Comparison of ENCODE assay signal across 8 cellular contexts in genomic region chr20:32485126-32485769, GRCh38.
DNase-seq lines count a peak whose midpoint lies in the region; ATAC-seq and TF ChIP-seq lines count a peak whose summit lies in the region.

No MANE protein-coding gene starts in this region.

- no peak for TF ChIP-seq POLR2A in tibial nerve (IDR thresholded peaks at IDR 0.05)

- peaks cover 30 to 47% (median 38%) of the 10 kb centered on the region in 3 donors for H3K4me1 Mint-ChIP-seq in CD8-positive, alpha-beta memory T cell
- peaks cover 38% of the 10 kb centered on the region for H3K4me1 Mint-ChIP-seq in activated naive CD8-positive, alpha-beta T cell (ENCODE audit: low read depth)

- WGBS in GM23248 (ENCODE audit: low coverage in 1 of 2, low lambda C conversion rate in 2 of 2, missing lambda C conversion rate in 2 of 2), 2 experiments: 1 to 2% methylated on average over 17 of the region's 17 CpGs
- WGBS in tibial nerve, 2 donors: 2 to 4% methylated on average over 17 of the region's 17 CpGs

- CTCF ChIA-PET in CD8-positive, alpha-beta memory T cell (lab: Charles Lee): interaction anchor here (0.7 to 2.0 kb wide), 8 partner anchors 11 to 662 kb away, joined by 3 to 6 read pairs (median 4); no protein-coding TSS in a partner anchor

- peak in 1 of 2 donors; percentile 65 for TF ChIP-seq EP300 in tibial nerve (IDR thresholded peaks at IDR 0.05)

- H3K27me3 Mint-ChIP-seq in CD8-positive, alpha-beta memory T cell: no peaks in the 10 kb centered on the region
- H3K27me3 Mint-ChIP-seq in activated naive CD8-positive, alpha-beta T cell: no peaks in the 10 kb centered on the region

- peaks cover 39% of the 10 kb centered on the region for H3K4me1 ChIP-seq in CD8-positive, alpha-beta memory T cell (ENCODE audit: insufficient read depth, low read length)
- H3K4me1 ChIP-seq in GM23248 (ENCODE audit: insufficient read depth): no peaks in the 10 kb centered on the region
- peaks cover 14% of the 10 kb centered on the region for H3K4me1 ChIP-seq in parathyroid adenoma
- H3K4me1 ChIP-seq in tibial nerve: peaks cover 0 to 41% (median 23%) of the 10 kb centered on the region in 4 donors

- H3K27ac ChIP-seq in CD8-positive, alpha-beta memory T cell (ENCODE audit: low read depth, low read length): no peak overlapping the region
- peak overlapping the region; percentile 71 for H3K27ac ChIP-seq in GM23248
- peak overlapping the region; percentile 47 for H3K27ac ChIP-seq in parathyroid adenoma
- peak overlapping the region; percentile 66 to 93 (median 86) for H3K27ac ChIP-seq in tibial nerve

- H3K36me3 Mint-ChIP-seq in CD8-positive, alpha-beta memory T cell: peaks cover 0 to 18% (median 5%) of the 10 kb centered on the region in 3 donors
- H3K36me3 Mint-ChIP-seq in activated naive CD8-positive, alpha-beta T cell: peaks cover 2% of the 10 kb centered on the region

- peak overlapping the region; percentile 87 to 97 (median 92) for H3K27ac Mint-ChIP-seq in CD8-positive, alpha-beta memory T cell
- peak overlapping the region; percentile 96 for H3K27ac Mint-ChIP-seq in activated naive CD8-positive, alpha-beta T cell

- H3K4me3 Mint-ChIP-seq in CD8-positive, alpha-beta memory T cell: peak overlapping the region; percentile 88 to 96 (median 93)
- peak overlapping the region; percentile 96 for H3K4me3 Mint-ChIP-seq in activated naive CD8-positive, alpha-beta T cell

- peak; percentile 87 for TF ChIP-seq CTCF in parathyroid adenoma (IDR thresholded peaks at IDR 0.05)
- peak; percentile 74 to 92 (median 79) for TF ChIP-seq CTCF in tibial nerve (IDR thresholded peaks at IDR 0.05)

- in situ Hi-C loops in GM23248 (cut with MboI): no loop called here

- peak overlapping the region; percentile 92 for H3K4me2 ChIP-seq in GM23248 (ENCODE audit: unreplicated experiment)
- H3K4me2 ChIP-seq in parathyroid adenoma (ENCODE audit: low read length): peak overlapping the region; percentile 94

- ATAC-seq in Right ventricle myocardium superior (ENCODE audit: poor library complexity): peak; percentile 73

- H3K9me2 ChIP-seq in GM23248 (ENCODE audit: insufficient read depth): no peaks in the 10 kb centered on the region

- H2AFZ ChIP-seq in GM23248 (peak overlapping the region; percentile 76), parathyroid adenoma (peak overlapping the region; percentile 48)

- POLR2A ChIA-PET in CD8-positive, alpha-beta memory T cell (lab: Charles Lee): interaction anchor here (0.6 to 1.4 kb wide), 6 partner anchors 21 to 1509 kb away, joined by 3 to 13 read pairs (median 4); partner anchors contain the start of gene C20orf203

- peaks cover 15% of the 10 kb centered on the region; the same call in 1 of the 2 replicates for H3F3A ChIP-seq in GM23248 (ENCODE audit: insufficient read depth)

- no peaks in the 10 kb centered on the region for H4K20me1 ChIP-seq in GM23248 (ENCODE audit: insufficient read depth)

- H3K27me3 ChIP-seq in CD8-positive, alpha-beta memory T cell (ENCODE audit: insufficient read depth, low read length, poor library complexity, severe bottlenecking): no peaks in the 10 kb centered on the region
- no peaks in the 10 kb centered on the region for H3K27me3 ChIP-seq in GM23248 (replicated peaks; ENCODE audit: insufficient read depth)
- H3K27me3 ChIP-seq in parathyroid adenoma (ENCODE audit: control insufficient read depth, insufficient read depth, low read length): no peaks in the 10 kb centered on the region
- H3K27me3 ChIP-seq in tibial nerve: no peaks in the 10 kb centered on the region

- intact Hi-C loops in Right ventricle myocardium superior (cut with DNase I): loop anchor here (10.0 kb wide), 1 partner anchor 150 kb away; no protein-coding TSS in a partner anchor

- H3K4me3 ChIP-seq in CD8-positive, alpha-beta memory T cell (ENCODE audit: low read length): peak overlapping the region; percentile 69
- H3K4me3 ChIP-seq in GM23248: peak overlapping the region; percentile 74
- peak overlapping the region; percentile 68 for H3K4me3 ChIP-seq in parathyroid adenoma (ENCODE audit: low read depth, low read length)
- peak overlapping the region; percentile 52 to 83 (median 72) for H3K4me3 ChIP-seq in tibial nerve

- H3K79me2 ChIP-seq in GM23248 (ENCODE audit: insufficient read depth) (peaks cover 14% of the 10 kb centered on the region), parathyroid adenoma (no peaks in the 10 kb centered on the region)

- H3K9me3 ChIP-seq in CD8-positive, alpha-beta memory T cell (ENCODE audit: low read length): no peaks in the 10 kb centered on the region
- no peaks in the 10 kb centered on the region for H3K9me3 ChIP-seq in GM23248 (ENCODE audit: low read depth)
- no peaks in the 10 kb centered on the region for H3K9me3 ChIP-seq in parathyroid adenoma (ENCODE audit: control insufficient read depth, low read length)
- no peaks in the 10 kb centered on the region for H3K9me3 ChIP-seq in tibial nerve

- H3K9me3 Mint-ChIP-seq in CD8-positive, alpha-beta memory T cell: no peaks in the 10 kb centered on the region
- no peaks in the 10 kb centered on the region for H3K9me3 Mint-ChIP-seq in activated naive CD8-positive, alpha-beta T cell (ENCODE audit: low read depth)

- H3K36me3 ChIP-seq in CD8-positive, alpha-beta memory T cell (ENCODE audit: insufficient read depth, low read length): peaks cover 4% of the 10 kb centered on the region
- H3K36me3 ChIP-seq in GM23248 (ENCODE audit: low read depth) (no peaks in the 10 kb centered on the region), parathyroid adenoma (ENCODE audit: control insufficient read depth, insufficient read depth, low read length) (no peaks in the 10 kb centered on the region), tibial nerve (no peaks in the 10 kb centered on the region)

- H3K9ac ChIP-seq in GM23248: peak overlapping the region; percentile 76
- no peak overlapping the region for H3K9ac ChIP-seq in parathyroid adenoma

- DNase-seq in CD8-positive, alpha-beta memory T cell: peak; percentile 61 to 89 (median 77)
- DNase-seq in GM23248 (peak; percentile 89), NCI-H1092 (lab: John Stamatoyannopoulos, UW) (peak; percentile 48), SKM-1 (lab: John Stamatoyannopoulos, UW; ENCODE audit: unreplicated experiment) (peak; percentile 76), Right ventricle myocardium superior (peak; percentile 85), tibial nerve (ENCODE audit: low spot score in 2 of 2) (peak; percentile 69 to 93)
